11 cellular contexts compared by ENCODE assay signal in genomic region chr4:188439641-188440311, GRCh38.
DNase-seq lines count a peak whose midpoint lies in the region; ATAC-seq and TF ChIP-seq lines count a peak whose summit lies in the region.
"Had no signal": no experiment of that assay in that cellular context is flagged by ENCODE, and none has a peak within 500 bp of the region (broad histone marks: within the 10 kb centered on the region; RNA-seq: fewer than 3 reads in every experiment).

No MANE protein-coding gene starts in this region.

- peak; percentile 75 for ATAC-seq in RWPE2 (ENCODE audit: low read depth)
- peak; percentile 94 for ATAC-seq in Right ventricle myocardium superior (ENCODE audit: poor library complexity)
- no peak for ATAC-seq in GM19328 (IDR thresholded peaks at IDR 0.05; ENCODE audit: unreplicated experiment)
- ATAC-seq in HG02885 (IDR thresholded peaks at IDR 0.05; ENCODE audit: poor library complexity, unreplicated experiment): no peak
- ATAC-seq in HG02981 (IDR thresholded peaks at IDR 0.05; ENCODE audit: unreplicated experiment): no peak

- no peaks in the 10 kb centered on the region for H3K36me3 ChIP-seq in RWPE2 (ENCODE audit: low read depth)
- H3K36me3 ChIP-seq: upper lobe of left lung had no signal

- peaks cover 18% of the 10 kb centered on the region for H3K4me1 ChIP-seq in RWPE2 (ENCODE audit: insufficient read depth, poor library complexity, severe bottlenecking)
- H3K4me1 ChIP-seq: upper lobe of left lung had no signal

- H3K27ac ChIP-seq in RWPE2 (ENCODE audit: poor library complexity, severe bottlenecking) (no peak overlapping the region), substantia nigra (ENCODE audit: low read depth, low read length, poor library complexity, severe bottlenecking) (no peak overlapping the region)
- H3K27ac ChIP-seq: 22Rv1, upper lobe of left lung had no signal

- intact Hi-C loops in Right ventricle myocardium superior (cut with DNase I): no loop called here

- no peak overlapping the region for H3K4me3 ChIP-seq in RWPE2 (ENCODE audit: severe bottlenecking)
- H3K4me3 ChIP-seq: upper lobe of left lung had no signal

- no peaks in the 10 kb centered on the region for H3K9me3 ChIP-seq in RWPE2 (ENCODE audit: severe bottlenecking)
- H3K9me3 ChIP-seq: upper lobe of left lung had no signal

- H3K27me3 ChIP-seq in RWPE2 (ENCODE audit: insufficient read depth, poor library complexity, severe bottlenecking): no peaks in the 10 kb centered on the region
- H3K27me3 ChIP-seq: upper lobe of left lung had no signal

- TF ChIP-seq CTCF in RWPE2 (IDR thresholded peaks at IDR 0.05; ENCODE audit: poor library complexity, severe bottlenecking): no peak

- peak; percentile 72 for DNase-seq in DMS 273 (lab: John Stamatoyannopoulos, UW; ENCODE audit: unreplicated experiment)
- no peak for DNase-seq in DMS 273 treated with DMSO at 0.1 percent for 48 hours (lab: John Stamatoyannopoulos, UW)
- peak; percentile 76 for DNase-seq in RWPE2 (ENCODE audit: low spot score)
- DNase-seq in Right ventricle myocardium superior: peak; percentile 58
- DNase-seq in substantia nigra (lab: John Stamatoyannopoulos, UW): peak in 30 of 49 donors; percentile 1 to 66 (median 27)
- DNase-seq: NCI-H82, upper lobe of left lung had no signal

Comparison
In these comparisons a context has a peak if more than half of its experiments do, and no peak if none do; other contexts are left out.
1. ATAC-seq: peak in RWPE2 (single experiment) and Right ventricle myocardium superior (single experiment); none in GM19328 (single experiment), HG02885 (single experiment) and HG02981 (single experiment).